In genomic region chr4:32349026-32349425, GRCh38 we compare ENCODE assay signal across 24 cellular contexts.
DNase-seq lines count a peak whose midpoint lies in the region; ATAC-seq, FAIRE-seq and TF ChIP-seq lines count a peak whose summit lies in the region.
"Had no signal": no experiment of that assay in that cellular context is flagged by ENCODE, and none has a peak within 500 bp of the region (broad histone marks: within the 10 kb centered on the region; RNA-seq: fewer than 3 reads in every experiment).

No MANE protein-coding gene starts in this region.

- H3K36me3 Mint-ChIP-seq in neural progenitor cell = no peaks in the 10 kb centered on the region
- H3K36me3 Mint-ChIP-seq in activated naive CD8-positive, alpha-beta T cell treated with anti-CD3 and anti-CD28 coated beads for 36 hours = no peaks in the 10 kb centered on the region
- H3K36me3 Mint-ChIP-seq in CD4-positive, alpha-beta memory T cell = no peaks in the 10 kb centered on the region
- H3K36me3 Mint-ChIP-seq: CD8-positive, alpha-beta memory T cell had no signal

- no peak overlapping the region for H3K9ac ChIP-seq in SU-DHL-6 (ENCODE audit: low read length)
- no peak overlapping the region for H3K9ac ChIP-seq in neural progenitor cell
- H3K9ac ChIP-seq: BLaER1 treated with 17β-estradiol and CSF1 and Interleukin-3, amounts not matched to agents 10 nM and 100 nM had no signal

- no peak for FAIRE-seq in A549 (lab: Jason Lieb, UNC)
- FAIRE-seq: GM12878, GM12892, GM18507 had no signal

- no peak for ATAC-seq in A549
- no peak for ATAC-seq in GM19328 (IDR thresholded peaks at IDR 0.05; ENCODE audit: unreplicated experiment)
- ATAC-seq: GM12878 had no signal

- no peak for TF ChIP-seq POLR2A in A549 (IDR thresholded peaks at IDR 0.05; ENCODE audit: low read length)

- H3K4me1 Mint-ChIP-seq in neural progenitor cell = no peaks in the 10 kb centered on the region
- H3K4me1 Mint-ChIP-seq in activated naive CD8-positive, alpha-beta T cell treated with anti-CD3 and anti-CD28 coated beads for 36 hours = no peaks in the 10 kb centered on the region
- no peaks in the 10 kb centered on the region for H3K4me1 Mint-ChIP-seq in CD4-positive, alpha-beta memory T cell
- H3K4me1 Mint-ChIP-seq: B cell; CD8-positive, alpha-beta memory T cell had no signal

- H3K79me2 ChIP-seq in SU-DHL-6 (ENCODE audit: insufficient read depth, low read length) = no peaks in the 10 kb centered on the region
- no peaks in the 10 kb centered on the region for H3K79me2 ChIP-seq in neural progenitor cell (ENCODE audit: low read depth)

- no peak for TF ChIP-seq RAD21 in A549 (conservative IDR thresholded peaks at IDR 0.05 in 1 of 2, IDR thresholded peaks at IDR 0.05 in 1 of 2)

- no peaks in the 10 kb centered on the region for H3K9me3 Mint-ChIP-seq in neural progenitor cell
- H3K9me3 Mint-ChIP-seq in activated naive CD8-positive, alpha-beta T cell treated with anti-CD3 and anti-CD28 coated beads for 36 hours = peaks cover 6% of the 10 kb centered on the region
- H3K9me3 Mint-ChIP-seq in CD4-positive, alpha-beta memory T cell = peaks cover 0 to 14% (median 5%) of the 10 kb centered on the region in 8 donors

- no peak for TF ChIP-seq EP300 in A549 (IDR thresholded peaks at IDR 0.05)

- DNase-seq in A549 (ENCODE audit: low read depth in 1 of 2, low spot score in 1 of 2) (no peak), neural progenitor cell (ENCODE audit: low spot score) (peak; percentile 2)
- DNase-seq in activated naive CD8-positive, alpha-beta T cell treated with anti-CD3 and anti-CD28 coated beads for 36 hours = no peak
- no peak for DNase-seq in CD4-positive, alpha-beta memory T cell
- DNase-seq: 8988T; AML-193; CD4-positive, alpha-beta T cell; CD8-positive, alpha-beta memory T cell; COR-L47; DMS 273 treated with DMSO at 0.1 percent for 48 hours; DMS153; DMS53; DMS79; DND-41; EL; GDM1 had no signal

- H3K4me3 Mint-ChIP-seq in neural progenitor cell = no peak overlapping the region
- no peak overlapping the region for H3K4me3 Mint-ChIP-seq in activated naive CD8-positive, alpha-beta T cell treated with anti-CD3 and anti-CD28 coated beads for 36 hours
- H3K4me3 Mint-ChIP-seq in CD4-positive, alpha-beta memory T cell = no peak overlapping the region
- H3K4me3 Mint-ChIP-seq: B cell; CD4-positive, alpha-beta T cell; CD8-positive, alpha-beta memory T cell had no signal

- H2AFZ ChIP-seq in SU-DHL-6 (ENCODE audit: low read depth, low read length, severe bottlenecking) = peak overlapping the region; percentile 4
- H2AFZ ChIP-seq in neural progenitor cell (replicated peaks) = peak overlapping the region; percentile 82

- intact Hi-C loops in CD4-positive, alpha-beta memory T cell (cut with micrococcal nuclease) = no loop called here

- no peaks in the 10 kb centered on the region for H3K27me3 Mint-ChIP-seq in neural progenitor cell (ENCODE audit: insufficient read depth, low read depth)
- H3K27me3 Mint-ChIP-seq in activated naive CD8-positive, alpha-beta T cell treated with anti-CD3 and anti-CD28 coated beads for 36 hours = no peaks in the 10 kb centered on the region
- H3K27me3 Mint-ChIP-seq in CD4-positive, alpha-beta memory T cell = no peaks in the 10 kb centered on the region
- H3K27me3 Mint-ChIP-seq: B cell; CD4-positive, alpha-beta T cell; CD8-positive, alpha-beta memory T cell had no signal

- CTCF ChIA-PET in A549 (lab: Yijun Ruan, JAX) = no interaction called here
- CTCF ChIA-PET in CD4-positive, alpha-beta memory T cell (lab: Charles Lee; ENCODE audit: partially characterized antibody) = no interaction called here

- H3K27ac Mint-ChIP-seq in neural progenitor cell = no peak overlapping the region
- no peak overlapping the region for H3K27ac Mint-ChIP-seq in activated naive CD8-positive, alpha-beta T cell treated with anti-CD3 and anti-CD28 coated beads for 36 hours
- H3K27ac Mint-ChIP-seq in CD4-positive, alpha-beta memory T cell = peak overlapping the region in 1 of 7 donors; percentile 35
- H3K27ac Mint-ChIP-seq: B cell; CD4-positive, alpha-beta T cell; CD8-positive, alpha-beta memory T cell had no signal

- H3F3A ChIP-seq in SU-DHL-6 (ENCODE audit: insufficient read depth) = no peaks in the 10 kb centered on the region
- H3F3A ChIP-seq in neural progenitor cell (ENCODE audit: low read depth) = peaks cover 6% of the 10 kb centered on the region

- no peaks in the 10 kb centered on the region for H3K9me3 ChIP-seq in A549
- peaks cover 4% of the 10 kb centered on the region; the same call in 1 of the 2 replicates for H3K9me3 ChIP-seq in SU-DHL-6 (ENCODE audit: insufficient read depth, low read length)
- H3K9me3 ChIP-seq in neural progenitor cell (ENCODE audit: low read depth) = no peaks in the 10 kb centered on the region
- H3K9me3 ChIP-seq in CD4-positive, alpha-beta memory T cell (ENCODE audit: control insufficient read depth in 1 of 2, low read length in 2 of 2) = no peaks in the 10 kb centered on the region
- H3K9me3 ChIP-seq: BLaER1 treated with 17β-estradiol and CSF1 and Interleukin-3, amounts not matched to agents 10 nM and 100 nM had no signal

- H3K27me3 ChIP-seq in SU-DHL-6 (ENCODE audit: low read length) = no peaks in the 10 kb centered on the region
- no peaks in the 10 kb centered on the region for H3K27me3 ChIP-seq in neural progenitor cell
- no peaks in the 10 kb centered on the region for H3K27me3 ChIP-seq in CD4-positive, alpha-beta memory T cell (ENCODE audit: insufficient read depth, low read length)
- H3K27me3 ChIP-seq: BLaER1 treated with 17β-estradiol and CSF1 and Interleukin-3, amounts not matched to agents 10 nM and 100 nM had no signal

- no peaks in the 10 kb centered on the region for H3K4me1 ChIP-seq in A549
- peaks cover 20% of the 10 kb centered on the region for H3K4me1 ChIP-seq in neural progenitor cell
- H3K4me1 ChIP-seq in CD4-positive, alpha-beta memory T cell (ENCODE audit: insufficient read depth, low read length) = no peaks in the 10 kb centered on the region
- H3K4me1 ChIP-seq: BLaER1 treated with 17β-estradiol and CSF1 and Interleukin-3, amounts not matched to agents 10 nM and 100 nM had no signal

- H3K9me2 ChIP-seq in SU-DHL-6 (replicated peaks; ENCODE audit: insufficient read depth, low read length) = no peaks in the 10 kb centered on the region

- H4K20me1 ChIP-seq in SU-DHL-6 (ENCODE audit: low read depth, low read length) (no peaks in the 10 kb centered on the region), neural progenitor cell (ENCODE audit: low read depth) (no peaks in the 10 kb centered on the region)
- H4K20me1 ChIP-seq: BLaER1 treated with 17β-estradiol and CSF1 and Interleukin-3, amounts not matched to agents 10 nM and 100 nM had no signal

- WGBS in A549 (ENCODE audit: missing lambda C conversion rate) = 25% methylated on average over 4 of the region's 4 CpGs

- no peak overlapping the region for H3K4me3 ChIP-seq in A549
- no peak overlapping the region for H3K4me3 ChIP-seq in SU-DHL-6 (ENCODE audit: insufficient read depth, low read length, poor library complexity, severe bottlenecking)
- H3K4me3 ChIP-seq in neural progenitor cell = no peak overlapping the region
- H3K4me3 ChIP-seq in CD4-positive, alpha-beta memory T cell (ENCODE audit: low read length in 2 of 2) = no peak overlapping the region
- H3K4me3 ChIP-seq: BLaER1 treated with 17β-estradiol and CSF1 and Interleukin-3, amounts not matched to agents 10 nM and 100 nM; GM12878 had no signal

- POLR2A ChIA-PET in A549 (lab: Yijun Ruan, JAX) = no interaction called here
- POLR2A ChIA-PET in CD4-positive, alpha-beta memory T cell (lab: Charles Lee; ENCODE audit: partially characterized antibody) = no interaction called here

- H3K4me2 ChIP-seq in A549 (no peak overlapping the region), SU-DHL-6 (ENCODE audit: low read depth, low read length, poor library complexity, severe bottlenecking) (no peak overlapping the region), neural progenitor cell (no peak overlapping the region)
- H3K4me2 ChIP-seq: BLaER1 treated with 17β-estradiol and CSF1 and Interleukin-3, amounts not matched to agents 10 nM and 100 nM had no signal

- 0 out of 2 replicates have a peak, but pooled peaks cover 3% of the 10 kb centered on the region for H3K36me3 ChIP-seq in SU-DHL-6 (ENCODE audit: low read length)
- H3K36me3 ChIP-seq in neural progenitor cell = no peaks in the 10 kb centered on the region
- H3K36me3 ChIP-seq in CD4-positive, alpha-beta memory T cell (ENCODE audit: insufficient read depth, low read length) = no peaks in the 10 kb centered on the region
- H3K36me3 ChIP-seq: BLaER1 treated with 17β-estradiol and CSF1 and Interleukin-3, amounts not matched to agents 10 nM and 100 nM had no signal

- TF ChIP-seq CTCF in A549 (IDR thresholded peaks at IDR 0.05) = no peak
- TF ChIP-seq CTCF in SU-DHL-6 (IDR thresholded peaks at IDR 0.05; ENCODE audit: insufficient read depth, low read length, poor library complexity, severe bottlenecking) = no peak
- no peak for TF ChIP-seq CTCF in neural progenitor cell (IDR thresholded peaks at IDR 0.05)

- H3K27ac ChIP-seq in A549 = no peak overlapping the region
- no peak overlapping the region for H3K27ac ChIP-seq in SU-DHL-6 (ENCODE audit: low read depth, low read length)
- no peak overlapping the region for H3K27ac ChIP-seq in neural progenitor cell
- no peak overlapping the region for H3K27ac ChIP-seq in CD4-positive, alpha-beta memory T cell (ENCODE audit: low read depth, low read length)
- H3K27ac ChIP-seq: BLaER1 treated with 17β-estradiol and CSF1 and Interleukin-3, amounts not matched to agents 10 nM and 100 nM; C4-2B had no signal

TF ChIP-seq in A549, 52 proteins besides CTCF, POLR2A, EP300 and RAD21:
- no peak for TF ChIP-seq NFE2L2 (conservative IDR thresholded peaks at IDR 0.05; ENCODE audit: low read length)
- TF ChIP-seq USF2 (IDR thresholded peaks at IDR 0.05) = peak; percentile 52
